8 cellular contexts compared by ENCODE assay signal in genomic region chr19:2495130-2495641, GRCh38.
DNase-seq lines count a peak whose midpoint lies in the region; ATAC-seq lines count a peak whose summit lies in the region.

No MANE protein-coding gene starts in this region.

- DNase-seq in T-helper 2 cell treated with Interferon-gamma antibody and Interleukin-4, amounts not matched to agents 5 μg/mL and 100 μg/mL, for 36 hours (ENCODE audit: low spot score) = no peak
- DNase-seq in T-helper 2 cell (no peak), NCI-H69 (lab: John Stamatoyannopoulos, UW) (peak; percentile 62), kidney tubule cell (ENCODE audit: low spot score) (peak; percentile 83)
- no peak for DNase-seq in central memory CD8-positive, alpha-beta T cell (ENCODE audit: low spot score in 2 of 2)
- no peak for DNase-seq in stimulated activated naive CD8-positive, alpha-beta T cell treated with anti-CD3 and anti-CD28 coated beads, Interleukin-15, amount 100 ng/mL, for 72 hours

- peak overlapping the region; percentile 54 for H3K4me3 Mint-ChIP-seq in T-helper 2 cell treated with Interferon-gamma antibody and Interleukin-4, amounts not matched to agents 5 μg/mL and 100 μg/mL, for 36 hours
- peak overlapping the region; percentile 73 for H3K4me3 Mint-ChIP-seq in central memory CD8-positive, alpha-beta T cell
- peak overlapping the region; percentile 62 for H3K4me3 Mint-ChIP-seq in stimulated activated naive CD8-positive, alpha-beta T cell treated with anti-CD3 and anti-CD28 coated beads, Interleukin-15, amount 100 ng/mL, for 72 hours

- ATAC-seq in central memory CD8-positive, alpha-beta T cell (replicated peaks; ENCODE audit: extremely low read depth, poor library complexity, severe bottlenecking) = no peak
- ATAC-seq in stimulated activated naive CD8-positive, alpha-beta T cell treated with anti-CD3 and anti-CD28 coated beads, Interleukin-15, amount 100 ng/mL, for 72 hours = peak; percentile 42
- ATAC-seq in HG02588 (IDR thresholded peaks at IDR 0.05; ENCODE audit: unreplicated experiment) (no peak), HG02938 (IDR thresholded peaks at IDR 0.05; ENCODE audit: unreplicated experiment) (no peak)

- peaks cover 15% of the 10 kb centered on the region for H3K4me1 Mint-ChIP-seq in T-helper 2 cell treated with Interferon-gamma antibody and Interleukin-4, amounts not matched to agents 5 μg/mL and 100 μg/mL, for 36 hours (ENCODE audit: low read depth)
- peaks cover 16% of the 10 kb centered on the region for H3K4me1 Mint-ChIP-seq in central memory CD8-positive, alpha-beta T cell
- peaks cover 57% of the 10 kb centered on the region for H3K4me1 Mint-ChIP-seq in stimulated activated naive CD8-positive, alpha-beta T cell treated with anti-CD3 and anti-CD28 coated beads, Interleukin-15, amount 100 ng/mL, for 72 hours

- H3K27me3 Mint-ChIP-seq in T-helper 2 cell treated with Interferon-gamma antibody and Interleukin-4, amounts not matched to agents 5 μg/mL and 100 μg/mL, for 36 hours (ENCODE audit: low read depth) = peaks cover 38% of the 10 kb centered on the region
- H3K27me3 Mint-ChIP-seq in central memory CD8-positive, alpha-beta T cell = peaks cover 36% of the 10 kb centered on the region
- peaks cover 49% of the 10 kb centered on the region for H3K27me3 Mint-ChIP-seq in stimulated activated naive CD8-positive, alpha-beta T cell treated with anti-CD3 and anti-CD28 coated beads, Interleukin-15, amount 100 ng/mL, for 72 hours

- H3K36me3 Mint-ChIP-seq in T-helper 2 cell treated with Interferon-gamma antibody and Interleukin-4, amounts not matched to agents 5 μg/mL and 100 μg/mL, for 36 hours (ENCODE audit: low read depth) = no peaks in the 10 kb centered on the region
- no peaks in the 10 kb centered on the region for H3K36me3 Mint-ChIP-seq in central memory CD8-positive, alpha-beta T cell (ENCODE audit: insufficient read depth)

- H3K9me3 Mint-ChIP-seq in T-helper 2 cell treated with Interferon-gamma antibody and Interleukin-4, amounts not matched to agents 5 μg/mL and 100 μg/mL, for 36 hours = no peaks in the 10 kb centered on the region
- H3K9me3 Mint-ChIP-seq in central memory CD8-positive, alpha-beta T cell = no peaks in the 10 kb centered on the region
- H3K9me3 Mint-ChIP-seq in stimulated activated naive CD8-positive, alpha-beta T cell treated with anti-CD3 and anti-CD28 coated beads, Interleukin-15, amount 100 ng/mL, for 72 hours = no peaks in the 10 kb centered on the region

- no peak overlapping the region for H3K27ac Mint-ChIP-seq in T-helper 2 cell treated with Interferon-gamma antibody and Interleukin-4, amounts not matched to agents 5 μg/mL and 100 μg/mL, for 36 hours
- no peak overlapping the region for H3K27ac Mint-ChIP-seq in central memory CD8-positive, alpha-beta T cell (ENCODE audit: low read depth)
- H3K27ac Mint-ChIP-seq in stimulated activated naive CD8-positive, alpha-beta T cell treated with anti-CD3 and anti-CD28 coated beads, Interleukin-15, amount 100 ng/mL, for 72 hours = no peak overlapping the region

Comparison
In these comparisons a context has a peak if more than half of its experiments do, and no peak if none do; other contexts are left out.
1. DNase-seq: peak in NCI-H69 (single experiment) and kidney tubule cell (single experiment); none in T-helper 2 cell treated with Interferon-gamma antibody and Interleukin-4, amounts not matched to agents 5 μg/mL and 100 μg/mL, for 36 hours (single experiment), T-helper 2 cell (0 of 5), central memory CD8-positive, alpha-beta T cell (0 of 2) and stimulated activated naive CD8-positive, alpha-beta T cell treated with anti-CD3 and anti-CD28 coated beads, Interleukin-15, amount 100 ng/mL, for 72 hours (0 of 2).
2. Peak in every context shown above with its lines, with median percentiles within 50 percentile points of each other: H3K4me3 Mint-ChIP-seq.